ENCODE assay signal across 21 cellular contexts in genomic region chr17:50275279-50275678, GRCh38. TPM values are rescaled to one million over a fixed set of nuclear protein-coding genes. Genes with fewer than 3 reads are reported as not detected.
DNase-seq lines count a peak whose midpoint lies in the region; ATAC-seq and TF ChIP-seq lines count a peak whose summit lies in the region.
"Had no signal": no experiment of that assay in that cellular context is flagged by ENCODE, and none has a peak within 500 bp of the region (broad histone marks: within the 10 kb centered on the region; RNA-seq: fewer than 3 reads in every experiment).

No MANE protein-coding gene starts in this region.

- DNase-seq in MCF 10A (ENCODE audit: unreplicated experiment) = no peak
- DNase-seq in breast epithelium (ENCODE audit: low spot score in 2 of 2) = no peak
- DNase-seq in chondrocyte (ENCODE audit: low spot score) = peak; percentile 28
- no peak for DNase-seq in mesenchymal stem cell
- DNase-seq in upper lobe of right lung = no peak
- no peak for DNase-seq in tibial nerve (ENCODE audit: low spot score in 2 of 2)
- DNase-seq in 8988T = no peak
- DNase-seq: activated effector memory CD4-positive, alpha-beta T cell treated with anti-CD3 and anti-CD28 coated beads, Interleukin-2, amount 50 U/mL, for 16 hours; anterior cingulate cortex; DMS79; glutamatergic neuron; kidney glomerular epithelial cell; SHP77; T-helper 17 cell; thyroid gland had no signal

- no peak for TF ChIP-seq CTCF in MCF 10A (IDR thresholded peaks at IDR 0.05; ENCODE audit: unreplicated experiment)
- no peak for TF ChIP-seq CTCF in breast epithelium (IDR thresholded peaks at IDR 0.05)
- TF ChIP-seq CTCF in chondrocyte (IDR thresholded peaks at IDR 0.05) = no peak
- TF ChIP-seq CTCF in upper lobe of right lung (IDR thresholded peaks at IDR 0.05) = no peak
- TF ChIP-seq CTCF in tibial nerve (IDR thresholded peaks at IDR 0.05) = no peak

- no peak overlapping the region for H4K8ac ChIP-seq in mesenchymal stem cell (ENCODE audit: low read length)

- intact Hi-C loops in MCF 10A (cut with micrococcal nuclease) (no loop called here), breast epithelium (cut with DNase I; ENCODE audit: low total_unique reads) (no loop called here), upper lobe of right lung (cut with DNase I) (no loop called here)

- no peaks in the 10 kb centered on the region for H3K36me3 ChIP-seq in breast epithelium
- H3K36me3 ChIP-seq in mesenchymal stem cell (ENCODE audit: control insufficient read depth in 1 of 2, insufficient read depth in 2 of 2, low read depth in 1 of 2, low read length in 2 of 2) = peaks cover 4 to 9% of the 10 kb centered on the region in 2 experiments
- no peaks in the 10 kb centered on the region for H3K36me3 ChIP-seq in upper lobe of right lung
- no peaks in the 10 kb centered on the region for H3K36me3 ChIP-seq in tibial nerve
- H3K36me3 ChIP-seq: esophagus muscularis mucosa, pancreas, thyroid gland had no signal

- no peak overlapping the region for H3K27ac Mint-ChIP-seq in MCF 10A (ENCODE audit: low read depth, unreplicated experiment)
- peak overlapping the region; percentile 75 for H3K27ac Mint-ChIP-seq in chondrocyte (ENCODE audit: unreplicated experiment)
- H3K27ac Mint-ChIP-seq: T-helper 17 cell had no signal

- H3K4me3 ChIP-seq in breast epithelium (no peak overlapping the region), mesenchymal stem cell (ENCODE audit: insufficient read depth in 1 of 2, low read depth in 1 of 2, low read length in 2 of 2) (no peak overlapping the region), upper lobe of right lung (peak overlapping the region; percentile 38), tibial nerve (no peak overlapping the region)
- H3K4me3 ChIP-seq: esophagus muscularis mucosa, pancreas, skin epidermis, thyroid gland had no signal

- H3K36me3 Mint-ChIP-seq in MCF 10A (ENCODE audit: insufficient read depth, unreplicated experiment) = no peaks in the 10 kb centered on the region
- peaks cover 3% of the 10 kb centered on the region for H3K36me3 Mint-ChIP-seq in chondrocyte (ENCODE audit: low read depth)

- no peak overlapping the region for H2BK12ac ChIP-seq in mesenchymal stem cell (ENCODE audit: low read length in 2 of 2)

- H3K9me3 Mint-ChIP-seq in MCF 10A (ENCODE audit: unreplicated experiment) (no peaks in the 10 kb centered on the region), chondrocyte (ENCODE audit: low read depth) (no peaks in the 10 kb centered on the region)

- POLR2A ChIA-PET in MCF 10A (lab: Yijun Ruan, JAX) = interaction anchor here (0.7 to 1.9 kb wide), 3 partner anchors 71 to 77 kb away, joined by 3 to 11 read pairs (median 3); no protein-coding TSS in a partner anchor

- H3K4me3 Mint-ChIP-seq in MCF 10A (ENCODE audit: unreplicated experiment) = peak overlapping the region; percentile 61
- H3K4me3 Mint-ChIP-seq in chondrocyte (ENCODE audit: unreplicated experiment) = no peak overlapping the region

- peak overlapping the region; percentile 54 for H2AK5ac ChIP-seq in mesenchymal stem cell (ENCODE audit: low read length, severe bottlenecking)

- H3K14ac ChIP-seq in mesenchymal stem cell (ENCODE audit: low read length in 2 of 2) = no peak overlapping the region

- no TSS peak for BruUV-seq in MCF 10A (replicated peaks; lab: Mats Ljungman, UMichigan)

- TF ChIP-seq EP300 in tibial nerve (IDR thresholded peaks at IDR 0.05) = no peak

- no peak overlapping the region for H3K23ac ChIP-seq in mesenchymal stem cell (ENCODE audit: low read length in 2 of 2)

- 88% methylated on average over 4 of the region's 7 CpGs for WGBS in mesenchymal stem cell
- WGBS in tibial nerve, 2 donors = 72 to 75% methylated on average over 7 of the region's 7 CpGs

- H3K9ac ChIP-seq in mesenchymal stem cell (ENCODE audit: low read length) = no peak overlapping the region

- H3K27me3 Mint-ChIP-seq in MCF 10A (ENCODE audit: insufficient read depth, unreplicated experiment) = no peaks in the 10 kb centered on the region
- no peaks in the 10 kb centered on the region for H3K27me3 Mint-ChIP-seq in chondrocyte (ENCODE audit: low read depth)

- ATAC-seq in upper lobe of right lung = no peak
- ATAC-seq in GM19395 (IDR thresholded peaks at IDR 0.05; ENCODE audit: unreplicated experiment) = no peak
- ATAC-seq: activated CD4-positive, CD25-positive, alpha-beta regulatory T cell treated with anti-CD3 and anti-CD28 coated beads, Interleukin-2, amount 50 U/mL, for 24 hours; T-helper 17 cell had no signal

- no peak for TF ChIP-seq POLR2A in breast epithelium (IDR thresholded peaks at IDR 0.05)
- no peak for TF ChIP-seq POLR2A in tibial nerve (IDR thresholded peaks at IDR 0.05)

- H3K4ac ChIP-seq in mesenchymal stem cell (ENCODE audit: low read depth in 1 of 2, low read length in 2 of 2) = peak overlapping the region in 1 of 2 experiments; percentile 32

- no peak overlapping the region for H4K91ac ChIP-seq in mesenchymal stem cell (ENCODE audit: low read length)

- H2AFZ ChIP-seq in mesenchymal stem cell (ENCODE audit: low read depth, low read length) = no peak overlapping the region

- H3K27ac ChIP-seq in breast epithelium = no peak overlapping the region
- H3K27ac ChIP-seq in mesenchymal stem cell (ENCODE audit: low read length, poor library complexity, severe bottlenecking) = no peak overlapping the region
- no peak overlapping the region for H3K27ac ChIP-seq in upper lobe of right lung
- no peak overlapping the region for H3K27ac ChIP-seq in tibial nerve
- H3K27ac ChIP-seq: C4-2B, esophagus muscularis mucosa, thyroid gland had no signal

- H3K4me1 ChIP-seq in breast epithelium (no peaks in the 10 kb centered on the region), mesenchymal stem cell (ENCODE audit: control insufficient read depth, insufficient read depth, low read depth, low read length) (peaks cover 63% of the 10 kb centered on the region), upper lobe of right lung (peaks cover 27% of the 10 kb centered on the region), tibial nerve (peaks cover 0 to 35% (median 13%) of the 10 kb centered on the region in 4 donors)
- H3K4me1 ChIP-seq: pancreas had no signal

- CTCF ChIA-PET in MCF 10A (lab: Yijun Ruan, JAX) = interaction anchor here (0.6 to 16.5 kb wide), 7 partner anchors 8 to 348 kb away, joined by 3 to 162 read pairs (median 3); partner anchors contain the start of gene COL1A1

- H2BK120ac ChIP-seq in mesenchymal stem cell (ENCODE audit: low read depth, low read length) = no peak overlapping the region

- H3K4me2 ChIP-seq in mesenchymal stem cell (ENCODE audit: low read length, poor library complexity, severe bottlenecking) = no peak overlapping the region

- H3K9me3 ChIP-seq in breast epithelium = no peaks in the 10 kb centered on the region
- no peaks in the 10 kb centered on the region for H3K9me3 ChIP-seq in mesenchymal stem cell (ENCODE audit: control insufficient read depth, low read length)
- H3K9me3 ChIP-seq in upper lobe of right lung = no peaks in the 10 kb centered on the region
- H3K9me3 ChIP-seq in tibial nerve = no peaks in the 10 kb centered on the region
- H3K9me3 ChIP-seq: esophagus muscularis mucosa, pancreas, thyroid gland had no signal

- no peak overlapping the region for H2BK5ac ChIP-seq in mesenchymal stem cell (ENCODE audit: low read depth, low read length, poor library complexity, severe bottlenecking)

- H3K18ac ChIP-seq in mesenchymal stem cell (ENCODE audit: low read depth in 1 of 2, low read length in 2 of 2) = no peak overlapping the region

- H3K79me1 ChIP-seq in mesenchymal stem cell (replicated peaks; ENCODE audit: low read length, poor library complexity, severe bottlenecking) = peaks cover 2% of the 10 kb centered on the region

- H3K27me3 ChIP-seq in breast epithelium (no peaks in the 10 kb centered on the region), mesenchymal stem cell (ENCODE audit: control insufficient read depth in 1 of 2, insufficient read depth in 1 of 2, low read length in 2 of 2) (no peaks in the 10 kb centered on the region), upper lobe of right lung (peaks cover 7% of the 10 kb centered on the region), tibial nerve (peaks cover 0 to 6% of the 10 kb centered on the region in 2 donors)

- H3K4me1 Mint-ChIP-seq in MCF 10A (ENCODE audit: insufficient read depth, unreplicated experiment) (peaks cover 39% of the 10 kb centered on the region), chondrocyte (ENCODE audit: low read depth) (peaks cover 76% of the 10 kb centered on the region)

- H2BK15ac ChIP-seq in mesenchymal stem cell (ENCODE audit: low read depth, poor library complexity, severe bottlenecking) = no peak overlapping the region

RNA-seq across cellular contexts. Expression of gene TMEM92, which starts 1.0 kb away (rescaled TPM):
- 1.1 and 1.5 TPM in 2 replicates for total RNA-seq in MCF 10A (2022)
- total RNA-seq in breast epithelium = under 1 TPM in 1 of 3 donors, not detected in 2; 0.33 TPM
- total RNA-seq in chondrocyte = 1.6 to 1.7 TPM (median 1.7 TPM) in 3 replicates
- polyA plus RNA-seq in mesenchymal stem cell (2013, experiment 1 of 2) = 0.86 TPM
- 0.62 TPM for polyA plus RNA-seq in mesenchymal stem cell (2013, experiment 2 of 2)
- total RNA-seq in upper lobe of right lung = 11.3 TPM
- under 1 TPM in 2 of 4 donors, not detected in 2; 0.44 to 0.59 TPM for total RNA-seq in tibial nerve
- total RNA-seq: T-helper 17 cell, thyroid gland had no signal
